ENCODE assay signal across 5 cellular contexts in genomic region chr12:129179941-129180340, GRCh38.
"Had no signal": no experiment of that assay in that cellular context is flagged by ENCODE, and none has a peak within 500 bp of the region (broad histone marks: within the 10 kb centered on the region; RNA-seq: fewer than 3 reads in every experiment).

No MANE protein-coding gene starts in this region.

- DNase-seq: H9, HCEC 1CT, IMR-90 had no signal

- H2AFZ ChIP-seq: GM23338 had no signal

- ATAC-seq: GM23338, K562 had no signal

- H3K4me2 ChIP-seq: GM23338 had no signal

- H3K4me3 ChIP-seq: GM23338, K562 had no signal
